22 cellular contexts compared by ENCODE assay signal in genomic region chr11:127574528-127574927, GRCh38.
"Had no signal": no experiment of that assay in that cellular context is flagged by ENCODE, and none has a peak within 500 bp of the region (broad histone marks: within the 10 kb centered on the region; RNA-seq: fewer than 3 reads in every experiment).

No MANE protein-coding gene starts in this region.

- H3K27ac ChIP-seq: lower lobe of right lung, prostate gland, right atrium auricular region, thyroid gland, vagina had no signal

- H3K27me3 Mint-ChIP-seq: effector memory CD8-positive, alpha-beta T cell; stimulated activated naive CD8-positive, alpha-beta T cell treated with anti-CD3 and anti-CD28 coated beads, Interleukin-15, amount 100 ng/mL, for 72 hours had no signal

- FAIRE-seq: frontal cortex, keratinocyte had no signal

- H3K27me3 ChIP-seq: right atrium auricular region, thyroid gland, vagina had no signal

- H3K9me3 ChIP-seq: lower lobe of right lung, prostate gland, right atrium auricular region, thyroid gland, vagina had no signal

- H3K4me1 Mint-ChIP-seq: immature natural killer cell; natural killer cell; stimulated activated naive CD8-positive, alpha-beta T cell treated with anti-CD3 and anti-CD28 coated beads, Interleukin-15, amount 100 ng/mL, for 72 hours had no signal

- H3K4me3 Mint-ChIP-seq: effector memory CD8-positive, alpha-beta T cell; immature natural killer cell; natural killer cell; stimulated activated naive CD8-positive, alpha-beta T cell treated with anti-CD3 and anti-CD28 coated beads, Interleukin-15, amount 100 ng/mL, for 72 hours had no signal

- H3K9me3 Mint-ChIP-seq: effector memory CD8-positive, alpha-beta T cell; stimulated activated naive CD8-positive, alpha-beta T cell treated with anti-CD3 and anti-CD28 coated beads, Interleukin-15, amount 100 ng/mL, for 72 hours had no signal

- H3K4me2 ChIP-seq: smooth muscle cell had no signal

- H3K36me3 Mint-ChIP-seq: immature natural killer cell, natural killer cell had no signal

- H3K4me3 ChIP-seq: lower lobe of right lung, prostate gland, right atrium auricular region, smooth muscle cell, thyroid gland, vagina had no signal

- DNase-seq: cortex of kidney; effector memory CD8-positive, alpha-beta T cell; hypothalamus; immature natural killer cell; left ventricle myocardium superior; lower lobe of right lung; natural killer cell; stimulated activated CD4-positive, alpha-beta T cell treated with anti-CD3 and anti-CD28 coated beads, Interleukin-12 subunit alpha, Interleukin-12 subunit beta, amount 100 ng/mL, for 4 hours; stimulated activated CD4-positive, alpha-beta T cell treated with anti-CD3 and anti-CD28 coated beads, Interleukin-1b, Interleukin-23, amount 100 ng/mL, for 48 hours; stimulated activated CD4-positive, alpha-beta T cell treated with anti-CD3 and anti-CD28 coated beads, Interleukin-4, amount 100 ng/mL, for 1 hour; stimulated activated CD8-positive, alpha-beta memory T cell treated with anti-CD3 and anti-CD28 coated beads, Interleukin-4, amount 100 ng/mL, for 48 hours; stimulated activated naive CD4-positive, alpha-beta T cell; stimulated activated naive CD8-positive, alpha-beta T cell treated with anti-CD3 and anti-CD28 coated beads, Interleukin-15, amount 100 ng/mL, for 72 hours; thyroid gland; trophoblast cell had no signal

- H3K27ac Mint-ChIP-seq: effector memory CD8-positive, alpha-beta T cell; immature natural killer cell; natural killer cell; stimulated activated naive CD8-positive, alpha-beta T cell treated with anti-CD3 and anti-CD28 coated beads, Interleukin-15, amount 100 ng/mL, for 72 hours had no signal

- H3K36me3 ChIP-seq: lower lobe of right lung, prostate gland, right atrium auricular region, thyroid gland, vagina had no signal

- H3K4me1 ChIP-seq: lower lobe of right lung, prostate gland, right atrium auricular region, vagina had no signal

- ATAC-seq: effector memory CD8-positive, alpha-beta T cell; left ventricle myocardium superior; lower lobe of right lung; natural killer cell; sciatic nerve; stimulated activated naive CD8-positive, alpha-beta T cell treated with anti-CD3 and anti-CD28 coated beads, Interleukin-15, amount 100 ng/mL, for 72 hours had no signal
